In the genomic region with DNA sequence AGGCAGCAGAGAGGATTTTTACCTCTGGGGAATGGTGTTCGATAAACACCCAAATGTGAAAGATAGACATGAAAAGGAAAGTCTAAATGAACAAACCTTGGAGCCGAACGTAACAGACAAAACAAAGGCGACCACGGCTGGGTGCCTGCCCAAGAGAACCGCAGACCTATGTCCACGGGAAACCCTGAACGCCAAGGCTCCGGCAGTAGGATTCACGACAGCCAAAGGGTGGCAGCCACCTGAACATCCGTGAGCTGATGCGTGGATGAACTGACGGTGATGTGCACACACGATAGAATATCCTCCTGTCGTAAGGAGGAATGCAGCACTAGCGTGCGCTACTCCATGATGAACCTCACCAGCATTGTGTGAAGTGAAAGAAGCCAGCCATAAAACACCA, we compare ENCODE assay signal across 28 cellular contexts.
DNase-seq lines count a peak whose midpoint lies in the region; ATAC-seq, FAIRE-seq and TF ChIP-seq lines count a peak whose summit lies in the region.
"Had no signal": no experiment of that assay in that cellular context is flagged by ENCODE, and none has a peak within 500 bp of the region (broad histone marks: within the 10 kb centered on the region; RNA-seq: fewer than 3 reads in every experiment).

No MANE protein-coding gene starts in this region.

- no peak overlapping the region for H3K4me3 ChIP-seq in neural progenitor cell
- H3K4me3 ChIP-seq: BLaER1, transverse colon had no signal

- ATAC-seq in HG03196 (IDR thresholded peaks at IDR 0.05; ENCODE audit: unreplicated experiment) = no peak
- ATAC-seq: Right ventricle myocardium inferior, SK-N-SH treated with all-trans-retinoic acid at 6 μM for 48 hours had no signal

- H3K4me1 ChIP-seq in neural progenitor cell = peaks cover 16% of the 10 kb centered on the region
- H3K4me1 ChIP-seq: transverse colon had no signal

- TF ChIP-seq CTCF in D721Med (IDR thresholded peaks at IDR 0.05; ENCODE audit: insufficient read depth, missing control alignments) (no peak), neural progenitor cell (IDR thresholded peaks at IDR 0.05) (no peak)

- DNase-seq in AG20443 (ENCODE audit: low spot score) = peak; percentile 2
- no peak for DNase-seq in D721Med (ENCODE audit: insufficient read length, low spot score)
- no peak for DNase-seq in caudate nucleus (lab: John Stamatoyannopoulos, UW)
- DNase-seq in neural progenitor cell (ENCODE audit: low spot score) = no peak
- DNase-seq in NCI-H524 (lab: John Stamatoyannopoulos, UW) = no peak
- no peak for DNase-seq in DMS153 (lab: John Stamatoyannopoulos, UW)
- DNase-seq: activated CD4-positive, alpha-beta T cell treated with anti-CD3 and anti-CD28 coated beads, Interleukin-2, amount 10 ng/mL, durations not matched to agents 7 days and 5 days; activated naive CD4-positive, alpha-beta T cell; activated T-cell treated with anti-CD3 and anti-CD28 coated beads, Interleukin-2, amount 50 U/mL, for 24 hours; cerebellar nuclear complex; DMS53; H9; NCI-H2029; NCI-H526; NK-92 treated with Interleukin-12 subunit alpha and Interleukin-12 subunit beta, amount 100 ng/mL, for 24 hours; retina; stimulated activated CD4-positive, alpha-beta T cell treated with anti-CD3 and anti-CD28 coated beads, Interleukin-1b, Interleukin-23, amount 100 ng/mL, for 48 hours; transverse colon had no signal

- H3K79me2 ChIP-seq in neural progenitor cell (ENCODE audit: low read depth) = no peaks in the 10 kb centered on the region

- H3F3A ChIP-seq in neural progenitor cell (ENCODE audit: low read depth) = no peaks in the 10 kb centered on the region

- no peak overlapping the region for H3K4me2 ChIP-seq in neural progenitor cell
- H3K4me2 ChIP-seq: BLaER1, KMS-11 had no signal

- peak; percentile 84 for FAIRE-seq in D721Med (lab: Jason Lieb, UNC)
- FAIRE-seq: endothelial cell of umbilical vein, frontal cortex, GM12892 had no signal

- no peaks in the 10 kb centered on the region for H3K9me3 Mint-ChIP-seq in neural progenitor cell
- H3K9me3 Mint-ChIP-seq: activated T-cell treated with anti-CD3 and anti-CD28 coated beads, Interleukin-2, amount 50 U/mL, for 24 hours; H9; nephron; T-helper 2 cell treated with Interferon-gamma antibody and Interleukin-4, amounts not matched to agents 5 μg/mL and 100 μg/mL, for 36 hours had no signal

- H3K27ac ChIP-seq in caudate nucleus (ENCODE audit: low read depth, low read length) = peak overlapping the region; percentile 96
- H3K27ac ChIP-seq in neural progenitor cell = no peak overlapping the region
- H3K27ac ChIP-seq: BLaER1, KMS-11, transverse colon had no signal

- H3K27me3 ChIP-seq in neural progenitor cell = no peaks in the 10 kb centered on the region
- H3K27me3 ChIP-seq: BLaER1, transverse colon had no signal

- no peak overlapping the region for H2AFZ ChIP-seq in neural progenitor cell (replicated peaks)

- H4K20me1 ChIP-seq in neural progenitor cell (ENCODE audit: low read depth) = no peaks in the 10 kb centered on the region

- no peaks in the 10 kb centered on the region for H3K36me3 Mint-ChIP-seq in neural progenitor cell

- peaks cover 23% of the 10 kb centered on the region for H3K4me1 Mint-ChIP-seq in neural progenitor cell

- H3K27ac Mint-ChIP-seq in neural progenitor cell = peak overlapping the region; percentile 0
- H3K27ac Mint-ChIP-seq: activated CD4-positive, alpha-beta T cell treated with anti-CD3 and anti-CD28 coated beads, Interleukin-2, amount 10 ng/mL, durations not matched to agents 7 days and 5 days; H9; nephron; T-helper 2 cell treated with Interferon-gamma antibody and Interleukin-4, amounts not matched to agents 5 μg/mL and 100 μg/mL, for 36 hours had no signal

- no peak overlapping the region for H3K9ac ChIP-seq in neural progenitor cell
- H3K9ac ChIP-seq: KMS-11 had no signal

- no peaks in the 10 kb centered on the region for H3K36me3 ChIP-seq in neural progenitor cell

- no peak overlapping the region for H3K4me3 Mint-ChIP-seq in neural progenitor cell
- H3K4me3 Mint-ChIP-seq: activated CD4-positive, alpha-beta T cell treated with anti-CD3 and anti-CD28 coated beads, Interleukin-2, amount 10 ng/mL, durations not matched to agents 7 days and 5 days; activated T-cell treated with anti-CD3 and anti-CD28 coated beads, Interleukin-2, amount 50 U/mL, for 24 hours; H9; nephron; T-helper 2 cell treated with Interferon-gamma antibody and Interleukin-4, amounts not matched to agents 5 μg/mL and 100 μg/mL, for 36 hours had no signal

- no peaks in the 10 kb centered on the region for H3K9me3 ChIP-seq in neural progenitor cell (ENCODE audit: low read depth)
- H3K9me3 ChIP-seq: transverse colon had no signal

- H3K27me3 Mint-ChIP-seq in neural progenitor cell (ENCODE audit: insufficient read depth, low read depth) = no peaks in the 10 kb centered on the region
- H3K27me3 Mint-ChIP-seq: activated CD4-positive, alpha-beta T cell treated with anti-CD3 and anti-CD28 coated beads, Interleukin-2, amount 10 ng/mL, durations not matched to agents 7 days and 5 days; activated T-cell treated with anti-CD3 and anti-CD28 coated beads, Interleukin-2, amount 50 U/mL, for 24 hours had no signal
